ENCODE assay signal across 1 cellular context in the genomic region with DNA sequence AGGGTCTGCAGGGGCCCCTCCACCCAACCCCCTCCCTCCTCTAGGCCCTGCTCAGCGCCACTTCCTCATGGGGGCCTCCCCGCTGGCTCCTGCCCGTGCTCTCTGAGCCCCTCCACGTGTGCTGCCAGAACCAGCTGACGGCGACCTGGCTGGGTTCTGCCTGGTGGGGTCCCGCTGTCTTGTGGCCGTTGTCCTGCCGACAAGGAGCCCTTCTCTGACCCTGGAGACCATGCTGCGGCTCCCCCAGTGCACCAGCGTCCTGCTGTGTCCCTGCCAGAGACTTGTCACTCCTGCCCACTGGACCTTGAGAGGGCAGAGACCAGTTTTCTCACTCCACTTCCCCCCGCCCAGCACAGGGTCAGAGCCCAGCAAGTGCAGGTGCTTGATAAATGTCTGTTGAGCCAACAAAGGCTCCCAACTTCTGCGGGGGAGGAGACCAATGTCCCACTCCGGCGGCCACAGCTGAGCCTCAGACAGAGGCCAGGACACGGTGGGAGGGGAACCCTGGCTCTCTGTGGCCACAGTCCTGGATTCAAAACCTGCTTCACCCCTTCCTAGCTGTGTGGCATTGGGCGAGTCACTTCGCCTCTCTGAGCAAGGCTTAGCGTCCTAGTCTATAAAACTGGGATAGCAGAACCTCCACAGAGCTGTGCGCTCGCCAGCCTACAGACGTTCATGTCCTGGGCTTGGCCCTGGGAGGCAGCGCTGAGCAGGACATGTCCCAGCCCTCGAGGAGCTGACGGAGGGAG.
TF ChIP-seq lines count a peak whose summit lies in the region.

No MANE protein-coding gene starts in this region.

TF ChIP-seq in HepG2, 621 proteins besides CTCF, POLR2A, EP300 and RAD21 (continued from another document):
- TF ChIP-seq, protein P1, sequence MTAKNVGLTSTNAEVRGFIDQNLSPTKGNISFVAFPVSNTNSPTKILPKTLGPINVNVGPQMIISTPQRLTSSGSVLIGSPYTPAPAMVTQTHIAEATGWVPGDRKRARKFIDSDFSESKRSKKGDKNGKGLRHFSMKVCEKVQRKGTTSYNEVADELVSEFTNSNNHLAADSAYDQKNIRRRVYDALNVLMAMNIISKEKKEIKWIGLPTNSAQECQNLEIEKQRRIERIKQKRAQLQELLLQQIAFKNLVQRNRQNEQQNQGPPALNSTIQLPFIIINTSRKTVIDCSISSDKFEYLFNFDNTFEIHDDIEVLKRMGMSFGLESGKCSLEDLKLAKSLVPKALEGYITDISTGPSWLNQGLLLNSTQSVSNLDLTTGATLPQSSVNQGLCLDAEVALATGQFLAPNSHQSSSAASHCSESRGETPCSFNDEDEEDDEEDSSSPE (CRISPR knock-in tag; IDR thresholded peaks at IDR 0.05): 0 out of 2 replicates have a peak, but pooled peaks have one; percentile 37
- TF ChIP-seq ARNT2 (CRISPR knock-in tag; IDR thresholded peaks at IDR 0.05; ENCODE audit: low read depth) (no peak), HDAC1 (CRISPR knock-in tag; IDR thresholded peaks at IDR 0.05) (peak; percentile 65), MIER2 (CRISPR knock-in tag; IDR thresholded peaks at IDR 0.05) (0 out of 2 replicates have a peak, but pooled peaks have one; percentile 42), MIXL1 (CRISPR knock-in tag; IDR thresholded peaks at IDR 0.05) (peak; percentile 41; the same call in 1 of the 2 replicates), ZNF317 (CRISPR knock-in tag; IDR thresholded peaks at IDR 0.05) (no peak), KDM6A (CRISPR knock-in tag; IDR thresholded peaks at IDR 0.05; ENCODE audit: low read depth) (0 out of 2 replicates have a peak, but pooled peaks have one; percentile 37), ZBTB7A (CRISPR knock-in tag; IDR thresholded peaks at IDR 0.05) (peak; percentile 55; the same call in 1 of the 2 replicates), BORCS8-MEF2B (CRISPR knock-in tag; IDR thresholded peaks at IDR 0.05) (0 out of 2 replicates have a peak, but pooled peaks have one; percentile 13), SAP130 (CRISPR knock-in tag; IDR thresholded peaks at IDR 0.05; ENCODE audit: low read depth) (peak; percentile 56), LCORL (IDR thresholded peaks at IDR 0.05) (no peak), LCORL (CRISPR knock-in tag; IDR thresholded peaks at IDR 0.05) (peak; percentile 69; the same call in 1 of the 2 replicates), ISL2 (CRISPR knock-in tag; IDR thresholded peaks at IDR 0.05) (0 out of 2 replicates have a peak, but pooled peaks have one; percentile 42), ZNF746 (CRISPR knock-in tag; IDR thresholded peaks at IDR 0.05) (no peak), ZFP36 (IDR thresholded peaks at IDR 0.05; ENCODE audit: borderline replicate concordance, low read depth, low read length, partially characterized antibody) (peak; percentile 19), MXD4 (CRISPR knock-in tag; IDR thresholded peaks at IDR 0.05) (peak; percentile 53; the same call in 1 of the 2 replicates), MEIS2 (CRISPR knock-in tag; IDR thresholded peaks at IDR 0.05) (peak; percentile 76; the same call in 1 of the 2 replicates), BRD4 (CRISPR knock-in tag; IDR thresholded peaks at IDR 0.05) (0 out of 2 replicates have a peak, but pooled peaks have one; percentile 50), ZNF629 (CRISPR knock-in tag; conservative IDR thresholded peaks at IDR 0.05) (0 out of 2 replicates have a peak, but pooled peaks have one; percentile 12)
- TF ChIP-seq, protein P2, sequence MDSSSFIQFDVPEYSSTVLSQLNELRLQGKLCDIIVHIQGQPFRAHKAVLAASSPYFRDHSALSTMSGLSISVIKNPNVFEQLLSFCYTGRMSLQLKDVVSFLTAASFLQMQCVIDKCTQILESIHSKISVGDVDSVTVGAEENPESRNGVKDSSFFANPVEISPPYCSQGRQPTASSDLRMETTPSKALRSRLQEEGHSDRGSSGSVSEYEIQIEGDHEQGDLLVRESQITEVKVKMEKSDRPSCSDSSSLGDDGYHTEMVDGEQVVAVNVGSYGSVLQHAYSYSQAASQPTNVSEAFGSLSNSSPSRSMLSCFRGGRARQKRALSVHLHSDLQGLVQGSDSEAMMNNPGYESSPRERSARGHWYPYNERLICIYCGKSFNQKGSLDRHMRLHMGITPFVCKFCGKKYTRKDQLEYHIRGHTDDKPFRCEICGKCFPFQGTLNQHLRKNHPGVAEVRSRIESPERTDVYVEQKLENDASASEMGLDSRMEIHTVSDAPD (CRISPR knock-in tag; IDR thresholded peaks at IDR 0.05): no peak
- TF ChIP-seq, protein P3, sequence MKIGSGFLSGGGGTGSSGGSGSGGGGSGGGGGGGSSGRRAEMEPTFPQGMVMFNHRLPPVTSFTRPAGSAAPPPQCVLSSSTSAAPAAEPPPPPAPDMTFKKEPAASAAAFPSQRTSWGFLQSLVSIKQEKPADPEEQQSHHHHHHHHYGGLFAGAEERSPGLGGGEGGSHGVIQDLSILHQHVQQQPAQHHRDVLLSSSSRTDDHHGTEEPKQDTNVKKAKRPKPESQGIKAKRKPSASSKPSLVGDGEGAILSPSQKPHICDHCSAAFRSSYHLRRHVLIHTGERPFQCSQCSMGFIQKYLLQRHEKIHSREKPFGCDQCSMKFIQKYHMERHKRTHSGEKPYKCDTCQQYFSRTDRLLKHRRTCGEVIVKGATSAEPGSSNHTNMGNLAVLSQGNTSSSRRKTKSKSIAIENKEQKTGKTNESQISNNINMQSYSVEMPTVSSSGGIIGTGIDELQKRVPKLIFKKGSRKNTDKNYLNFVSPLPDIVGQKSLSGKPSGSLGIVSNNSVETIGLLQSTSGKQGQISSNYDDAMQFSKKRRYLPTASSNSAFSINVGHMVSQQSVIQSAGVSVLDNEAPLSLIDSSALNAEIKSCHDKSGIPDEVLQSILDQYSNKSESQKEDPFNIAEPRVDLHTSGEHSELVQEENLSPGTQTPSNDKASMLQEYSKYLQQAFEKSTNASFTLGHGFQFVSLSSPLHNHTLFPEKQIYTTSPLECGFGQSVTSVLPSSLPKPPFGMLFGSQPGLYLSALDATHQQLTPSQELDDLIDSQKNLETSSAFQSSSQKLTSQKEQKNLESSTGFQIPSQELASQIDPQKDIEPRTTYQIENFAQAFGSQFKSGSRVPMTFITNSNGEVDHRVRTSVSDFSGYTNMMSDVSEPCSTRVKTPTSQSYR (CRISPR knock-in tag; IDR thresholded peaks at IDR 0.05; ENCODE audit: borderline replicate concordance): peak; percentile 29; the same call in 1 of the 2 replicates
- TF ChIP-seq, protein P4, sequence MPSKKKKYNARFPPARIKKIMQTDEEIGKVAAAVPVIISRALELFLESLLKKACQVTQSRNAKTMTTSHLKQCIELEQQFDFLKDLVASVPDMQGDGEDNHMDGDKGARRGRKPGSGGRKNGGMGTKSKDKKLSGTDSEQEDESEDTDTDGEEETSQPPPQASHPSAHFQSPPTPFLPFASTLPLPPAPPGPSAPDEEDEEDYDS (CRISPR knock-in tag; IDR thresholded peaks at IDR 0.05): 0 out of 2 replicates have a peak, but pooled peaks have one; percentile 19
TF ChIP-seq in HepG2: peak in this region for 112.
